In the genomic region with DNA sequence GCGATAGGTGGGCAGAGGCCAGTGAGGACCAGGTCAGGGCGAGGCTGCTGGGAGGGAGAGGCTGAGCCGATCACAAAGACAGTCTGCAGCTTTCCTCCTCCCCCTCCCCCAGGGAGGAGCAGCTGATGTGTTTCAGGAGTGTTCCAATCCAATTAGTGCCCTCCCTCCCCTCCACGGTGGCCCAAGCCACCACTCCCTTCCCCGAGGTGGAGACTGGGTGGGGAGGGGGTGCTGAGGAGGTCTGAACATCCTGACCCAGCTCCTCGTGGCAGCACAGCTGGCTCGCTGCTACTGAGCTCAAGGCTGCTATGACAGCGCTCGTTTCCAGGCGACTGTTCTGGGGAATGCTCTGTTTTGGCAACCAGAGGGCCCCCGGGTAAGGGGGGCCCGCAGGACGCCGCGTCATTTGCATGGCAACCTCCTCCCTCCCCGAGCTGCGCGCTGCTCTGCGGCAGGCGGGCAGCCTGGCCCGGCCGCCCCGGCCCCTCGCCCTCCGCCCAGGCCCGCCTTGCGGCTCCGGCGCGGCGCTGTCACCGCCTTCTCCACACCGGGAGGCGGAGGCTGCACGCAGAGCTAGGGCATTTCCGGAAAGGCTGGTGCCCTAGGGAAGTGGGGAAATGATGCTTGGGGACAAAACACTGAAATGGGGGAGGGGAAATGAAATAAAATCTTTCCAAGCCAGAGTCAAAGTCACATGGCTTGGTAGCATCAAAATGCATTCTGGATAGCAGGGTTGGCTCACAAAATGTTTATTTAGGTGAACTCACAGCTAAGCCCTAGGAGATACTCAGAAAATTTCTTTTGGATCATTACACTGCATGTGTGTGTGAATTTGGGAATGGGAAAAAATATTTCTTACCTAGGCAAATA, we compare ENCODE assay signal across 8 cellular contexts.
DNase-seq lines count a peak whose midpoint lies in the region; ATAC-seq and TF ChIP-seq lines count a peak whose summit lies in the region.

No MANE protein-coding gene starts in this region.

- no peaks in the 10 kb centered on the region for H3K36me3 ChIP-seq in OCI-LY7 (ENCODE audit: insufficient read depth, low read length)
- H3K36me3 ChIP-seq in esophagus (ENCODE audit: control insufficient read depth in 2 of 2, insufficient read depth in 2 of 2, low read length in 1 of 2): no peaks in the 10 kb centered on the region
- no peaks in the 10 kb centered on the region for H3K36me3 ChIP-seq in mucosa of rectum (ENCODE audit: control insufficient read depth in 2 of 2, insufficient read depth in 2 of 2, low read length in 2 of 2)

- DNase-seq in COLO829 (ENCODE audit: low spot score) (peak; percentile 64), HuH-7 (ENCODE audit: low spot score) (peak; percentile 40), OCI-LY7 (ENCODE audit: low spot score) (peak; percentile 86)
- DNase-seq in activated T-cell treated with anti-CD3 and anti-CD28 coated beads, Interleukin-2, amount 50 U/mL, for 24 hours: peak; percentile 77
- DNase-seq in stimulated activated CD8-positive, alpha-beta memory T cell treated with anti-CD3 and anti-CD28 coated beads, Interleukin-4, amount 100 ng/mL, for 24 hours (ENCODE audit: low read depth): peak; percentile 53

- H3K4me3 ChIP-seq in OCI-LY7 (ENCODE audit: low read depth, low read length, poor library complexity, severe bottlenecking) (peak overlapping the region; percentile 64), esophagus (ENCODE audit: low read depth in 1 of 2, low read length in 2 of 2) (peak overlapping the region; percentile 44 to 46), mucosa of rectum (ENCODE audit: low read length in 2 of 2) (peak overlapping the region; percentile 63 to 75)

- peak; percentile 38; the same call in 1 of the 2 replicates for TF ChIP-seq CTCF in OCI-LY7 (conservative IDR thresholded peaks at IDR 0.05; ENCODE audit: low read length)

- no peaks in the 10 kb centered on the region for H3K9me3 ChIP-seq in OCI-LY7 (ENCODE audit: low read length)
- H3K9me3 ChIP-seq in esophagus (ENCODE audit: control insufficient read depth in 2 of 2, insufficient read depth in 1 of 2, low read depth in 1 of 2, low read length in 1 of 2): no peaks in the 10 kb centered on the region
- H3K9me3 ChIP-seq in mucosa of rectum (ENCODE audit: control insufficient read depth in 2 of 2, low read length in 2 of 2): no peaks in the 10 kb centered on the region

- H3K27ac Mint-ChIP-seq in activated T-cell treated with anti-CD3 and anti-CD28 coated beads, Interleukin-2, amount 50 U/mL, for 24 hours: peak overlapping the region; percentile 83

- intact Hi-C loops in OCI-LY7 (cut with micrococcal nuclease; ENCODE audit: unreplicated experiment): loop anchor here (1.0 to 5.0 kb wide), 3 partner anchors 53 to 215 kb away; partner anchors contain the start of genes C6orf89 and PIM1

- POLR2A ChIA-PET in OCI-LY7 (lab: Charles Lee): interaction anchor here (0.6 to 2.1 kb wide), 11 partner anchors 8 to 73 kb away, joined by 3 to 12 read pairs (median 4); no protein-coding TSS in a partner anchor

- H3K27me3 Mint-ChIP-seq in activated T-cell treated with anti-CD3 and anti-CD28 coated beads, Interleukin-2, amount 50 U/mL, for 24 hours: no peaks in the 10 kb centered on the region

- H3K4me2 ChIP-seq in OCI-LY7 (ENCODE audit: low read length): peak overlapping the region; percentile 90

- H3K4me1 Mint-ChIP-seq in activated T-cell treated with anti-CD3 and anti-CD28 coated beads, Interleukin-2, amount 50 U/mL, for 24 hours (ENCODE audit: low read depth): peaks cover 44% of the 10 kb centered on the region

- peak overlapping the region; percentile 73 for H3K4me3 Mint-ChIP-seq in activated T-cell treated with anti-CD3 and anti-CD28 coated beads, Interleukin-2, amount 50 U/mL, for 24 hours

- 1 to 2% methylated on average over 29 to 36 of the region's 36 CpGs for WGBS in esophagus, 2 donors

- H3K9ac ChIP-seq in mucosa of rectum (ENCODE audit: low read depth in 1 of 2, low read length in 2 of 2): peak overlapping the region; percentile 69 to 72

- no peaks in the 10 kb centered on the region for H3K79me2 ChIP-seq in OCI-LY7 (ENCODE audit: insufficient read depth, low read depth, low read length)

- no peaks in the 10 kb centered on the region for H3K9me3 Mint-ChIP-seq in activated T-cell treated with anti-CD3 and anti-CD28 coated beads, Interleukin-2, amount 50 U/mL, for 24 hours

- ATAC-seq in GM21390 (IDR thresholded peaks at IDR 0.05; ENCODE audit: unreplicated experiment): peak; percentile 78

- CTCF ChIA-PET in OCI-LY7 (lab: Charles Lee; ENCODE audit: unreplicated experiment): interaction anchor here (0.6 kb wide), 3 partner anchors 68 to 216 kb away, joined by 3 to 5 read pairs (median 3); no protein-coding TSS in a partner anchor

- H3K27ac ChIP-seq in OCI-LY7 (ENCODE audit: low read depth, low read length, poor library complexity, severe bottlenecking) (peak overlapping the region; percentile 74), esophagus (ENCODE audit: low read depth in 2 of 2, low read length in 1 of 2) (peak overlapping the region; percentile 93 to 95), mucosa of rectum (ENCODE audit: low read depth in 2 of 2, low read length in 2 of 2) (peak overlapping the region; percentile 84 to 90)

- H3K4me1 ChIP-seq in OCI-LY7 (ENCODE audit: insufficient read depth, low read length, poor library complexity, severe bottlenecking) (peaks cover 54% of the 10 kb centered on the region), esophagus (ENCODE audit: control insufficient read depth in 2 of 2, insufficient read depth in 2 of 2, low read length in 1 of 2) (peaks cover 2 to 4% of the 10 kb centered on the region in 2 donors), mucosa of rectum (ENCODE audit: control insufficient read depth in 2 of 2, insufficient read depth in 2 of 2, low read length in 2 of 2) (peaks cover 32 to 37% of the 10 kb centered on the region in 2 donors)

- H2AFZ ChIP-seq in OCI-LY7 (ENCODE audit: low read length): peak overlapping the region; percentile 72

- no peaks in the 10 kb centered on the region for H4K20me1 ChIP-seq in OCI-LY7 (ENCODE audit: insufficient read depth, low read length)

- no TSS peak for BruUV-seq in OCI-LY7 (replicated peaks; lab: Mats Ljungman, UMichigan)

- H3K9me2 ChIP-seq in OCI-LY7 (ENCODE audit: insufficient read depth, low read length): no peaks in the 10 kb centered on the region

- no peaks in the 10 kb centered on the region for H3K27me3 ChIP-seq in esophagus (ENCODE audit: control insufficient read depth in 1 of 2, insufficient read depth in 2 of 2, low read length in 2 of 2)
- H3K27me3 ChIP-seq in mucosa of rectum (ENCODE audit: control insufficient read depth in 2 of 2, insufficient read depth in 2 of 2, low read length in 2 of 2): no peaks in the 10 kb centered on the region

- no peaks in the 10 kb centered on the region for H3K36me3 Mint-ChIP-seq in activated T-cell treated with anti-CD3 and anti-CD28 coated beads, Interleukin-2, amount 50 U/mL, for 24 hours (ENCODE audit: low read depth)

Comparison
In these comparisons a context has a peak if more than half of its experiments do, and no peak if none do; other contexts are left out.
1. Peak in every context shown above with its lines: DNase-seq, ATAC-seq, H3K4me3 ChIP-seq and H3K27ac ChIP-seq.